In the genomic region with DNA sequence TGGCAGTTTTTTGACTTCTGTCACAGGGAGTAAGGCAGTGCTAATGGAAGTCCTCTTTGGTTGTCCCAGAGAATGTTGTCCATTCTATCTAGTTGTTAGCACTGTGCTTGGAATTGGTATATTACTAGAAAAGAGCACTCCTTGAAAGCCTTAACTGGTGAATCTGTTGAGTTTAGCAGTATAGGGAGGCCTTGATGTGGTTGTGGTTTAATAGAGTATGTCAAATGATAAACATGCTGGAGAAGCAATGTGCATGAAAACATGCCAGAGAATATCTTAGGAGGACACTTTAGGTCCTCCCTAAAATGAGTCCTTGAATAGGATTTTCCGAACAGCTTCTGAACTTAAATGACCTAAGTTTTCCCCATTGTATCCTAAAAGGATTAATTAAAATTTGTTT, we compare ENCODE assay signal across 26 cellular contexts.
"Had no signal": no experiment of that assay in that cellular context is flagged by ENCODE, and none has a peak within 500 bp of the region (broad histone marks: within the 10 kb centered on the region; RNA-seq: fewer than 3 reads in every experiment).

No MANE protein-coding gene starts in this region.

- DNase-seq: activated CD4-positive, alpha-beta T cell treated with anti-CD3 and anti-CD28 coated beads for 1 hour; activated CD4-positive, alpha-beta T cell treated with anti-CD3 and anti-CD28 coated beads, Interleukin-2, amount 10 ng/mL, durations not matched to agents 24 days and 14 days; activated CD4-positive, alpha-beta T cell treated with anti-CD3 and anti-CD28 coated beads, Interleukin-2, amount 50 U/mL, for 48 hours; activated CD8-positive, alpha-beta memory T cell treated with anti-CD3 and anti-CD28 coated beads, Interleukin-2, amount 10 ng/mL, durations not matched to agents 7 days and 5 days; activated effector memory CD4-positive, alpha-beta T cell treated with Interleukin-2 at 50 U/mL for 16 hours; activated naive CD4-positive, alpha-beta T cell; activated T-cell treated with anti-CD3 and anti-CD28 coated beads, Interleukin-2, amount 50 U/mL, for 24 hours; amniotic stem cell; caudate nucleus; colonic mucosa; Karpas-422; NCI-H1105 treated with DMSO at 0.1 percent for 48 hours; NCI-H1436 treated with DMSO at 0.1 percent for 48 hours; NCI-H187; NCI-H2081; NCI-H446 treated with DMSO at 0.1 percent for 48 hours; NCI-H524 treated with DMSO at 0.1 percent for 48 hours; NCI-H748 treated with DMSO at 0.1 percent for 48 hours; RPMI8226 had no signal

- ATAC-seq: activated CD8-positive, alpha-beta memory T cell treated with anti-CD3 and anti-CD28 coated beads, Interleukin-2, amount 10 ng/mL, durations not matched to agents 7 days and 5 days; Panc1; Right ventricle myocardium inferior; WTC11 had no signal

- H3K4me1 Mint-ChIP-seq: WTC11 had no signal

- H3K4me3 ChIP-seq: breast epithelium, colonic mucosa, SK-N-MC had no signal

- H3K27ac ChIP-seq: breast epithelium, colonic mucosa, SK-N-MC had no signal

- H3K9me3 Mint-ChIP-seq: activated CD4-positive, alpha-beta T cell treated with anti-CD3 and anti-CD28 coated beads, Interleukin-2, amount 10 ng/mL, durations not matched to agents 24 days and 14 days; activated naive CD4-positive, alpha-beta T cell treated with anti-CD3 and anti-CD28 coated beads, Interleukin-2, amount 50 U/mL, for 24 hours; activated T-cell treated with anti-CD3 and anti-CD28 coated beads, Interleukin-2, amount 50 U/mL, for 24 hours; activated T-helper 1 cell treated with anti-CD3 and anti-CD28 coated beads, Interleukin-12 subunit alpha, Interleukin-12 subunit beta, Interleukin-2, Interleukin-4 antibody, amounts not matched to agents 30 ng/mL and 10 ng/mL and 1 ng/mL, durations not matched to agents 14 hours and 24 hours and 36 hours; WTC11 had no signal

- H3K27me3 ChIP-seq: breast epithelium, colonic mucosa had no signal

- H3K4me1 ChIP-seq: colonic mucosa had no signal

- H3K27ac Mint-ChIP-seq: activated CD4-positive, alpha-beta T cell treated with anti-CD3 and anti-CD28 coated beads, Interleukin-2, amount 10 ng/mL, durations not matched to agents 24 days and 14 days; activated CD8-positive, alpha-beta memory T cell treated with anti-CD3 and anti-CD28 coated beads, Interleukin-2, amount 10 ng/mL, durations not matched to agents 7 days and 5 days; activated naive CD4-positive, alpha-beta T cell treated with anti-CD3 and anti-CD28 coated beads, Interleukin-2, amount 50 U/mL, for 24 hours; activated T-cell treated with anti-CD3 and anti-CD28 coated beads, Interleukin-2, amount 50 U/mL, for 24 hours; activated T-helper 1 cell treated with anti-CD3 and anti-CD28 coated beads, Interleukin-12 subunit alpha, Interleukin-12 subunit beta, Interleukin-2, Interleukin-4 antibody, amounts not matched to agents 30 ng/mL and 10 ng/mL and 1 ng/mL, durations not matched to agents 14 hours and 24 hours and 36 hours; WTC11 had no signal

- H3K4me3 Mint-ChIP-seq: activated CD4-positive, alpha-beta T cell treated with anti-CD3 and anti-CD28 coated beads, Interleukin-2, amount 10 ng/mL, durations not matched to agents 24 days and 14 days; activated CD8-positive, alpha-beta memory T cell treated with anti-CD3 and anti-CD28 coated beads, Interleukin-2, amount 10 ng/mL, durations not matched to agents 7 days and 5 days; activated naive CD4-positive, alpha-beta T cell treated with anti-CD3 and anti-CD28 coated beads, Interleukin-2, amount 50 U/mL, for 24 hours; activated T-cell treated with anti-CD3 and anti-CD28 coated beads, Interleukin-2, amount 50 U/mL, for 24 hours; activated T-helper 1 cell treated with anti-CD3 and anti-CD28 coated beads, Interleukin-12 subunit alpha, Interleukin-12 subunit beta, Interleukin-2, Interleukin-4 antibody, amounts not matched to agents 30 ng/mL and 10 ng/mL and 1 ng/mL, durations not matched to agents 14 hours and 24 hours and 36 hours; WTC11 had no signal

- H3K9me3 ChIP-seq: breast epithelium, colonic mucosa had no signal

- H3K36me3 Mint-ChIP-seq: activated CD8-positive, alpha-beta memory T cell treated with anti-CD3 and anti-CD28 coated beads, Interleukin-2, amount 10 ng/mL, durations not matched to agents 7 days and 5 days; WTC11 had no signal

- H3K36me3 ChIP-seq: breast epithelium, colonic mucosa had no signal

- H3K27me3 Mint-ChIP-seq: activated naive CD4-positive, alpha-beta T cell treated with anti-CD3 and anti-CD28 coated beads, Interleukin-2, amount 50 U/mL, for 24 hours; activated T-cell treated with anti-CD3 and anti-CD28 coated beads, Interleukin-2, amount 50 U/mL, for 24 hours had no signal
